ENCODE assay signal across 8 cellular contexts in genomic region chr17:27473748-27474609, GRCh38. TPM values are rescaled to one million over a fixed set of nuclear protein-coding genes. Genes with fewer than 3 reads are reported as not detected.
DNase-seq lines count a peak whose midpoint lies in the region; ATAC-seq and TF ChIP-seq lines count a peak whose summit lies in the region.

No MANE protein-coding gene starts in this region.

- H3K18ac ChIP-seq in H9 (ENCODE audit: insufficient read length, low read depth, low read length), result no peak overlapping the region

- peaks cover 13% of the 10 kb centered on the region; the same call in 1 of the 2 replicates for H3K79me2 ChIP-seq in H9 (ENCODE audit: insufficient read depth, low read length)

- no peaks in the 10 kb centered on the region for H3K23me2 ChIP-seq in H9 (ENCODE audit: insufficient read length, low read depth, low read length, poor library complexity, severe bottlenecking)

- peak; percentile 45 for DNase-seq in Daoy (ENCODE audit: low read depth)
- DNase-seq in H9, result no peak
- peak; percentile 59 for DNase-seq in NOMO-1 treated with dmso at 0.1 percent for 144 hours (lab: John Stamatoyannopoulos, UW; ENCODE audit: unreplicated experiment)
- peak; percentile 45 for DNase-seq in medulla oblongata (ENCODE audit: extremely low spot score)
- DNase-seq in stimulated activated naive CD8-positive, alpha-beta T cell treated with anti-CD3 and anti-CD28 coated beads, Interleukin-15, amount 100 ng/mL, for 72 hours, result peak; percentile 76 to 93
- DNase-seq in COLO668 (lab: John Stamatoyannopoulos, UW; ENCODE audit: unreplicated experiment), result no peak
- DNase-seq in osteocyte (ENCODE audit: extremely low spot score, unreplicated experiment), result no peak

- H2BK5ac ChIP-seq in H9 (ENCODE audit: insufficient read length, low read length), result no peak overlapping the region

- H3T11ph ChIP-seq in H9 (ENCODE audit: low read length), result no peak overlapping the region

- H2BK20ac ChIP-seq in H9 (ENCODE audit: low read depth, low read length, poor library complexity, severe bottlenecking), result no peak overlapping the region

- H2BK15ac ChIP-seq in H9 (ENCODE audit: low read depth, low read length), result no peak overlapping the region

- no peak overlapping the region for H3K4ac ChIP-seq in H9 (ENCODE audit: low read depth, low read length)

- H3K27me3 Mint-ChIP-seq in H9 (ENCODE audit: low read depth), result no peaks in the 10 kb centered on the region
- no peaks in the 10 kb centered on the region for H3K27me3 Mint-ChIP-seq in activated T-helper 17 cell treated with anti-CD3 and anti-CD28 coated beads, Interleukin-2, amount 50 U/mL, for 72 hours
- no peaks in the 10 kb centered on the region for H3K27me3 Mint-ChIP-seq in stimulated activated naive CD8-positive, alpha-beta T cell treated with anti-CD3 and anti-CD28 coated beads, Interleukin-15, amount 100 ng/mL, for 72 hours
- no peaks in the 10 kb centered on the region for H3K27me3 Mint-ChIP-seq in osteocyte (ENCODE audit: unreplicated experiment)

- no peak overlapping the region for H3K27ac ChIP-seq in H9 (ENCODE audit: insufficient read length, low read depth, low read length)

- H3K9ac ChIP-seq in H9 (ENCODE audit: extremely low read depth, insufficient read length, low read length), result no peak overlapping the region

- TF ChIP-seq CTCF in H9 (conservative IDR thresholded peaks at IDR 0.05) (no peak), osteocyte (IDR thresholded peaks at IDR 0.05) (no peak)

- no peak overlapping the region for H3K23ac ChIP-seq in H9 (ENCODE audit: insufficient read length, low read depth, low read length)

- no CpG with 5 or more reads among the region's 8 CpGs for WGBS in H9 (ENCODE audit: extremely low coverage, insufficient read length, low lambda C conversion rate)

- H3K4me3 Mint-ChIP-seq in H9 (no peak overlapping the region), osteocyte (ENCODE audit: unreplicated experiment) (no peak overlapping the region)
- peak overlapping the region; percentile 75 for H3K4me3 Mint-ChIP-seq in activated T-helper 17 cell treated with anti-CD3 and anti-CD28 coated beads, Interleukin-2, amount 50 U/mL, for 72 hours
- peak overlapping the region; percentile 77 to 82 for H3K4me3 Mint-ChIP-seq in stimulated activated naive CD8-positive, alpha-beta T cell treated with anti-CD3 and anti-CD28 coated beads, Interleukin-15, amount 100 ng/mL, for 72 hours

- no peak overlapping the region for H3K14ac ChIP-seq in H9 (ENCODE audit: insufficient read depth, low read length)

- ATAC-seq in activated T-helper 17 cell treated with anti-CD3 and anti-CD28 coated beads, Interleukin-2, amount 50 U/mL, for 72 hours (replicated peaks), result no peak
- ATAC-seq in stimulated activated naive CD8-positive, alpha-beta T cell treated with anti-CD3 and anti-CD28 coated beads, Interleukin-15, amount 100 ng/mL, for 72 hours, result no peak

- H4K91ac ChIP-seq in H9 (ENCODE audit: insufficient read length, low read depth, low read length), result no peak overlapping the region

- H4K8ac ChIP-seq in H9 (replicated peaks; ENCODE audit: insufficient read length, low read depth, low read length), result no peak overlapping the region

- H3K4me1 Mint-ChIP-seq in H9 (peaks cover 71 to 80% of the 10 kb centered on the region in 2 experiments), osteocyte (ENCODE audit: unreplicated experiment) (peaks cover 67% of the 10 kb centered on the region)
- H3K4me1 Mint-ChIP-seq in activated T-helper 17 cell treated with anti-CD3 and anti-CD28 coated beads, Interleukin-2, amount 50 U/mL, for 72 hours, result peaks cover 67% of the 10 kb centered on the region
- peaks cover 100% of the 10 kb centered on the region for H3K4me1 Mint-ChIP-seq in stimulated activated naive CD8-positive, alpha-beta T cell treated with anti-CD3 and anti-CD28 coated beads, Interleukin-15, amount 100 ng/mL, for 72 hours

- no peak overlapping the region for H2BK12ac ChIP-seq in H9 (ENCODE audit: insufficient read length, low read depth, low read length)

- H3K36me3 Mint-ChIP-seq in H9 (ENCODE audit: insufficient read depth in 1 of 3, low read depth in 3 of 3), result no peaks in the 10 kb centered on the region
- H3K36me3 Mint-ChIP-seq in activated T-helper 17 cell treated with anti-CD3 and anti-CD28 coated beads, Interleukin-2, amount 50 U/mL, for 72 hours (ENCODE audit: low read depth), result peaks cover 14% of the 10 kb centered on the region
- H3K36me3 Mint-ChIP-seq in osteocyte (ENCODE audit: unreplicated experiment), result no peaks in the 10 kb centered on the region

- no peaks in the 10 kb centered on the region for H3K9me3 Mint-ChIP-seq in H9
- no peaks in the 10 kb centered on the region for H3K9me3 Mint-ChIP-seq in activated T-helper 17 cell treated with anti-CD3 and anti-CD28 coated beads, Interleukin-2, amount 50 U/mL, for 72 hours
- H3K9me3 Mint-ChIP-seq in stimulated activated naive CD8-positive, alpha-beta T cell treated with anti-CD3 and anti-CD28 coated beads, Interleukin-15, amount 100 ng/mL, for 72 hours, result no peaks in the 10 kb centered on the region
- no peaks in the 10 kb centered on the region for H3K9me3 Mint-ChIP-seq in osteocyte (ENCODE audit: unreplicated experiment)

- H2AFZ ChIP-seq in H9 (ENCODE audit: low read length), result no peak overlapping the region

- no peaks in the 10 kb centered on the region for H3K79me1 ChIP-seq in H9 (ENCODE audit: insufficient read depth, low read depth, low read length, poor library complexity, severe bottlenecking)

- no peak overlapping the region for H2BK120ac ChIP-seq in H9 (ENCODE audit: low read depth, low read length, poor library complexity, severe bottlenecking)

- H3K27ac Mint-ChIP-seq in H9 (peak overlapping the region; percentile 17 to 50 (median 42); a peak in 4 of 7 replicates), osteocyte (ENCODE audit: unreplicated experiment) (no peak overlapping the region)
- peak overlapping the region; percentile 95 for H3K27ac Mint-ChIP-seq in activated T-helper 17 cell treated with anti-CD3 and anti-CD28 coated beads, Interleukin-2, amount 50 U/mL, for 72 hours
- peak overlapping the region; percentile 99 to 100 for H3K27ac Mint-ChIP-seq in stimulated activated naive CD8-positive, alpha-beta T cell treated with anti-CD3 and anti-CD28 coated beads, Interleukin-15, amount 100 ng/mL, for 72 hours

- H3K9me3 ChIP-seq in H9 (ENCODE audit: control insufficient read depth, low read depth, low read length), result no peaks in the 10 kb centered on the region

- no peaks in the 10 kb centered on the region for H3K27me3 ChIP-seq in H9 (ENCODE audit: insufficient read depth, low read length)

- no peak overlapping the region for H3K56ac ChIP-seq in H9 (ENCODE audit: insufficient read length, low read depth, low read length)

- no peak overlapping the region for H2AK5ac ChIP-seq in H9 (ENCODE audit: insufficient read length, low read length)

- H3K4me2 ChIP-seq in H9 (ENCODE audit: insufficient read depth, insufficient read length, low read length), result no peak overlapping the region

- no peak overlapping the region for H4K5ac ChIP-seq in H9 (ENCODE audit: insufficient read length, low read depth, low read length)

- peaks cover 24% of the 10 kb centered on the region for H3K4me1 ChIP-seq in H9 (ENCODE audit: insufficient read depth, low read length)

- peaks cover 4% of the 10 kb centered on the region for H4K20me1 ChIP-seq in H9 (ENCODE audit: control insufficient read depth, insufficient read depth, insufficient read length)

RNA-seq across cellular contexts. Expression of gene KSR1, which starts 17.7 kb away (rescaled TPM):
- 55.3 and 59.5 TPM in 2 replicates for total RNA-seq in Daoy (2014; rRNA removed; shearing (Covaris generic))
- total RNA-seq in H9 (2021), result 43.5 and 44.9 TPM in 2 replicates
- 10 to 100 TPM; 46.1 to 52.6 TPM for total RNA-seq in activated T-helper 17 cell treated with anti-CD3 and anti-CD28 coated beads, Interleukin-2, amount 50 U/mL, for 72 hours
- total RNA-seq in osteocyte, result 56.0 and 63.4 TPM in 2 replicates

Comparison
In these comparisons a context has a peak if more than half of its experiments do, and no peak if none do; other contexts are left out.
1. DNase-seq: peak in Daoy (single experiment), NOMO-1 treated with dmso at 0.1 percent for 144 hours (single experiment), medulla oblongata (single experiment) and stimulated activated naive CD8-positive, alpha-beta T cell treated with anti-CD3 and anti-CD28 coated beads, Interleukin-15, amount 100 ng/mL, for 72 hours (2 of 2); none in H9 (single experiment), COLO668 (single experiment) and osteocyte (single experiment).
2. H3K4me3 Mint-ChIP-seq: peak in activated T-helper 17 cell treated with anti-CD3 and anti-CD28 coated beads, Interleukin-2, amount 50 U/mL, for 72 hours (single experiment) and stimulated activated naive CD8-positive, alpha-beta T cell treated with anti-CD3 and anti-CD28 coated beads, Interleukin-15, amount 100 ng/mL, for 72 hours (2 of 2); none in H9 (0 of 2) and osteocyte (single experiment).